1 cellular context compared by ENCODE assay signal in genomic region chr12:131164096-131164872, GRCh38.
TF ChIP-seq lines count a peak whose summit lies in the region.

No MANE protein-coding gene starts in this region.

TF ChIP-seq in H1, 55 proteins besides CTCF, POLR2A, EP300 and RAD21 (continued from another document):
- peak; percentile 69 for TF ChIP-seq E2F6 (IDR thresholded peaks at IDR 0.05)
